In the genomic region with DNA sequence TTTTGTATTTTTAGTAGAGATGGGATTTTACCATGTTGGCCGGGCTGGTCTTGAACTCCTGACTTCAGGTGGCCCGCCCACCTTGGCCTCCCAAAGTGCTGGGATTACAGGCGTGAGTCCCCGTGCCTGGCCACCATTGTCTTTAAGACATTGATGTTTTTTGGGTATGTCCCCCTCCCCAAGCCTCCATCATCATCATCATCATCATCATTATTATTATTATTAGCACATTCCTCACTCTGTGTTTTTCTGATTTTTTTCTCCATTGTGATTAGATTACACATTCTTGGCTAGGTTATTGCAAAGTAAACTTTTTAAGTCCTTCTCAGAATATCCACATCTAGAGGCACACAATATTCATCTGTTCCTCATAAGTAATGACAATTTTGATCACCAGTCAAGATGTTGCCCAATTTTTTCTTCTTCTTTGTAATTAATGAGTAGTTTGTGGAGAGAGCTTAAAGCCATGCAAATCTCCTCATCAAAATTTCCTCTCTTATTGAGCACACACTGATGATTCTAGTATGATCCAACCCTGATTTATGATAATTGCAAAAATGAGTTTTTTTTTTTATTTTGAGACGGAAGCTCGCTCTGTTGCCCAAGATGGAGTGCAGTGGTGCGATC, we compare ENCODE assay signal across 1 cellular context.
TF ChIP-seq lines count a peak whose summit lies in the region.

No MANE protein-coding gene starts in this region.

TF ChIP-seq in endothelial cell of umbilical vein, 7 proteins besides CTCF, POLR2A, EP300 and RAD21:
- TF ChIP-seq GATA2 (IDR thresholded peaks at IDR 0.05; ENCODE audit: insufficient read depth, insufficient read length, low read depth, low read length), result no peak
- TF ChIP-seq EZH2 (IDR thresholded peaks at IDR 0.05; ENCODE audit: borderline replicate concordance, low read depth, low read length, severe bottlenecking), result no peak
- TF ChIP-seq, protein P1, sequence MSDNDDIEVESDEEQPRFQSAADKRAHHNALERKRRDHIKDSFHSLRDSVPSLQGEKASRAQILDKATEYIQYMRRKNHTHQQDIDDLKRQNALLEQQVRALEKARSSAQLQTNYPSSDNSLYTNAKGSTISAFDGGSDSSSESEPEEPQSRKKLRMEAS (IDR thresholded peaks at IDR 0.05; ENCODE audit: insufficient read depth, insufficient read length), result no peak
- no peak for TF ChIP-seq MYC (IDR thresholded peaks at IDR 0.05; ENCODE audit: low read depth, low read length)
- no peak for TF ChIP-seq JUN (IDR thresholded peaks at IDR 0.05; ENCODE audit: borderline replicate concordance, insufficient read depth, insufficient read length, low read depth)
- no peak for TF ChIP-seq POLR2AphosphoS5 (IDR thresholded peaks at IDR 0.05; ENCODE audit: insufficient read depth, low read depth, low read length)
- TF ChIP-seq FOS (IDR thresholded peaks at IDR 0.05; ENCODE audit: borderline replicate concordance, insufficient read depth, low read length), result no peak
TF ChIP-seq in endothelial cell of umbilical vein: peak in this region for 0.
